ENCODE assay signal across 15 cellular contexts in the genomic region with DNA sequence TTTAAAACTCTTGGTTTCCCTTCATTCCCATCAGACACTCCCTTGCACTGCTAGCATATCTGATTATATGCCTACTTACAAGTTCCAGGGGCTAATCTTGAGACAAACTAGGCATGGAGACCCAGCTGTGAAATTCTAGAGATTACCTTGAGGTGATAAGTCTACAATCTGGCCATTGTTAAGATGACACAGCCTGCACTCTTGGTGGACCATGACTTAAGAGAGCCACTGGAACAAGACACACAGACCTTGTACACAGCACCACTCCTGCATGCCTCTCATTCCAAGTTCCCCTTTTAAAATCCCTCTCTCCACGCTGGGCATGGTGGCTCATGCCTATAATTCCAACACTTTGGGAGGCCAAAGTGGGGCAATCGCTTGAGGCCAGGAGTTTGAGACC.
"Had no signal": no experiment of that assay in that cellular context is flagged by ENCODE, and none has a peak within 500 bp of the region (broad histone marks: within the 10 kb centered on the region; RNA-seq: fewer than 3 reads in every experiment).

No MANE protein-coding gene starts in this region.

- ATAC-seq: activated T-cell treated with anti-CD3 and anti-CD28 coated beads, Interleukin-2, amount 50 U/mL, for 72 hours; lower lobe of right lung had no signal

- H3K9me3 ChIP-seq: ascending aorta, lower lobe of right lung had no signal

- H3K4me1 ChIP-seq: ascending aorta, lower lobe of right lung had no signal

- H3K27ac ChIP-seq: ascending aorta, coronary artery, lower lobe of right lung, WERI-Rb-1 had no signal

- DNase-seq: activated CD4-positive, alpha-beta T cell treated with anti-CD3 and anti-CD28 coated beads for 1 hour; activated gamma-delta T cell; activated T-cell treated with anti-CD3 and anti-CD28 coated beads, Interleukin-2, amount 50 U/mL, for 72 hours; erythroblast; foreskin melanocyte; glutamatergic neuron; hypothalamus; lower lobe of right lung; stimulated activated CD8-positive, alpha-beta memory T cell treated with anti-CD3 and anti-CD28 coated beads, Interleukin-4, amount 100 ng/mL, for 48 hours; stimulated activated naive CD4-positive, alpha-beta T cell; WERI-Rb-1 had no signal

- H3K4me3 Mint-ChIP-seq: activated naive CD4-positive, alpha-beta T cell treated with anti-CD3 and anti-CD28 coated beads, Interleukin-2, amount 50 U/mL, for 24 hours; activated T-cell treated with anti-CD3 and anti-CD28 coated beads, Interleukin-2, amount 50 U/mL, for 72 hours; nephron had no signal

- H3K27ac Mint-ChIP-seq: activated naive CD4-positive, alpha-beta T cell treated with anti-CD3 and anti-CD28 coated beads, Interleukin-2, amount 50 U/mL, for 24 hours; activated T-cell treated with anti-CD3 and anti-CD28 coated beads, Interleukin-2, amount 50 U/mL, for 72 hours; nephron had no signal

- H3K36me3 Mint-ChIP-seq: activated naive CD4-positive, alpha-beta T cell treated with anti-CD3 and anti-CD28 coated beads, Interleukin-2, amount 50 U/mL, for 24 hours had no signal

- H3K36me3 ChIP-seq: ascending aorta, lower lobe of right lung, WERI-Rb-1 had no signal

- H3K4me3 ChIP-seq: ascending aorta, coronary artery, lower lobe of right lung had no signal

- H3K4me1 Mint-ChIP-seq: activated naive CD4-positive, alpha-beta T cell treated with anti-CD3 and anti-CD28 coated beads, Interleukin-2, amount 50 U/mL, for 24 hours; nephron had no signal

- H3K27me3 Mint-ChIP-seq: activated naive CD4-positive, alpha-beta T cell treated with anti-CD3 and anti-CD28 coated beads, Interleukin-2, amount 50 U/mL, for 24 hours had no signal

- H3K27me3 ChIP-seq: ascending aorta had no signal
